ENCODE assay signal across 18 cellular contexts in genomic region chr5:120442694-120443093, GRCh38. TPM values are rescaled to one million over a fixed set of nuclear protein-coding genes. Genes with fewer than 3 reads are reported as not detected.
DNase-seq lines count a peak whose midpoint lies in the region; ATAC-seq and TF ChIP-seq lines count a peak whose summit lies in the region.
"Had no signal": no experiment of that assay in that cellular context is flagged by ENCODE, and none has a peak within 500 bp of the region (broad histone marks: within the 10 kb centered on the region; RNA-seq: fewer than 3 reads in every experiment).

No MANE protein-coding gene starts in this region.

- POLR2A ChIA-PET in SK-N-SH (lab: Yijun Ruan, JAX), result no interaction called here
- POLR2A ChIA-PET in A673 (lab: Charles Lee; ENCODE audit: low non-redundant PET), result no interaction called here

- peaks cover 19% of the 10 kb centered on the region for H3F3A ChIP-seq in SK-N-SH (replicated peaks; ENCODE audit: insufficient read depth)

- H3K9me3 ChIP-seq in SK-N-SH (no peaks in the 10 kb centered on the region), right cardiac atrium (ENCODE audit: control insufficient read depth, low read length) (no peaks in the 10 kb centered on the region), A673 (ENCODE audit: low read depth, low read length, poor library complexity, severe bottlenecking) (no peaks in the 10 kb centered on the region)
- H3K9me3 ChIP-seq: BE2C; BLaER1 treated with 17β-estradiol and CSF1 and Interleukin-3, amounts not matched to agents 10 nM and 100 nM had no signal

- no peak overlapping the region for H2AFZ ChIP-seq in SK-N-SH (ENCODE audit: low read depth)
- H2AFZ ChIP-seq: GM23248 had no signal

- no peaks in the 10 kb centered on the region for H3K79me2 ChIP-seq in SK-N-SH (ENCODE audit: insufficient read depth)

- intact Hi-C loops in left cardiac atrium (cut with DNase I) (loop anchor here in 1 of 2 donors (10.0 kb wide), 1 partner anchor 288 kb away; no protein-coding TSS in a partner anchor), right cardiac atrium (cut with DNase I) (no loop called here), A673 (cut with micrococcal nuclease; ENCODE audit: unreplicated experiment) (no loop called here)

- 67% methylated on average over 3 of the region's 3 CpGs for WGBS in SK-N-SH (ENCODE audit: low lambda C conversion rate)
- 64% methylated on average over 3 of the region's 3 CpGs for WGBS in right cardiac atrium

- no peaks in the 10 kb centered on the region for H3K27me3 ChIP-seq in SK-N-SH (ENCODE audit: insufficient read depth)
- H3K27me3 ChIP-seq in right cardiac atrium (ENCODE audit: control insufficient read depth, insufficient read depth), result no peaks in the 10 kb centered on the region
- no peaks in the 10 kb centered on the region for H3K27me3 ChIP-seq in A673 (replicated peaks; ENCODE audit: insufficient read depth, low read depth, low read length, poor library complexity)
- H3K27me3 ChIP-seq: BE2C; BLaER1 treated with 17β-estradiol and CSF1 and Interleukin-3, amounts not matched to agents 10 nM and 100 nM had no signal

- DNase-seq in SK-N-SH (no peak), left cardiac atrium (no peak), right cardiac atrium (no peak), DMS79 (lab: John Stamatoyannopoulos, UW) (no peak), A673 (ENCODE audit: low spot score) (no peak)
- DNase-seq: AML-193; BE2C; CD4-positive, alpha-beta T cell; CD8-positive, alpha-beta memory T cell; DMS 273 treated with DMSO at 0.1 percent for 48 hours; DMS53; DND-41; GM23248; H7; HCEC 1CT had no signal

- no peak for TF ChIP-seq RAD21 in SK-N-SH (IDR thresholded peaks at IDR 0.05; ENCODE audit: low read length)

- H3K36me3 ChIP-seq in SK-N-SH (replicated peaks in 1 of 2; ENCODE audit: control insufficient read depth in 1 of 2, insufficient read depth in 2 of 2, low read length in 1 of 2) (no peaks in the 10 kb centered on the region), A673 (ENCODE audit: insufficient read depth, low read length, poor library complexity, severe bottlenecking) (no peaks in the 10 kb centered on the region)
- H3K36me3 ChIP-seq: BE2C; BLaER1 treated with 17β-estradiol and CSF1 and Interleukin-3, amounts not matched to agents 10 nM and 100 nM had no signal

- H3K4me1 ChIP-seq in SK-N-SH (ENCODE audit: control insufficient read depth in 1 of 2, insufficient read depth in 2 of 2, low read depth in 1 of 2, low read length in 1 of 2) (peaks cover 2 to 9% of the 10 kb centered on the region in 2 experiments; a peak in 3 of 4 replicates), right cardiac atrium (ENCODE audit: control insufficient read depth, insufficient read depth, low read length) (no peaks in the 10 kb centered on the region), A673 (ENCODE audit: insufficient read depth, low read length, poor library complexity, severe bottlenecking) (no peaks in the 10 kb centered on the region)

- H3K4me2 ChIP-seq in SK-N-SH, result no peak overlapping the region
- H3K4me2 ChIP-seq: BLaER1 treated with 17β-estradiol and CSF1 and Interleukin-3, amounts not matched to agents 10 nM and 100 nM had no signal

- CTCF ChIA-PET in SK-N-SH (lab: Yijun Ruan, JAX) (no interaction called here), A673 (lab: Charles Lee) (no interaction called here)

- TF ChIP-seq EP300 in SK-N-SH (IDR thresholded peaks at IDR 0.05; ENCODE audit: borderline replicate concordance in 1 of 2, low read depth in 1 of 2, low read length in 1 of 2), result no peak

- no peak overlapping the region for H3K4me3 ChIP-seq in SK-N-SH (ENCODE audit: low read depth in 2 of 2, low read length in 1 of 2)
- H3K4me3 ChIP-seq in right cardiac atrium (ENCODE audit: low read length), result no peak overlapping the region
- no peak overlapping the region for H3K4me3 ChIP-seq in A673 (ENCODE audit: low read depth, low read length, poor library complexity, severe bottlenecking)
- H3K4me3 ChIP-seq: BLaER1 treated with 17β-estradiol and CSF1 and Interleukin-3, amounts not matched to agents 10 nM and 100 nM; GM23248 had no signal

- no peaks in the 10 kb centered on the region for H4K20me1 ChIP-seq in SK-N-SH (ENCODE audit: insufficient read depth)
- H4K20me1 ChIP-seq: BLaER1 treated with 17β-estradiol and CSF1 and Interleukin-3, amounts not matched to agents 10 nM and 100 nM had no signal

- H3K27ac ChIP-seq in SK-N-SH (ENCODE audit: low read depth in 2 of 2, low read length in 1 of 2), result no peak overlapping the region
- no peak overlapping the region for H3K27ac ChIP-seq in right cardiac atrium (ENCODE audit: low read length)
- H3K27ac ChIP-seq in A673 (ENCODE audit: low read depth, low read length, poor library complexity, severe bottlenecking), result no peak overlapping the region
- H3K27ac ChIP-seq: BLaER1 treated with 17β-estradiol and CSF1 and Interleukin-3, amounts not matched to agents 10 nM and 100 nM; GM23248 had no signal

- peak; percentile 49 for ATAC-seq in SK-N-SH treated with all-trans-retinoic acid at 6 μM for 48 hours
- peak; percentile 65 to 93 for ATAC-seq in left cardiac atrium
- peak; percentile 64 to 75 for ATAC-seq in right cardiac atrium
- no peak for ATAC-seq in GM19324 (IDR thresholded peaks at IDR 0.05; ENCODE audit: low FRiP score, unreplicated experiment)

- H3K9ac ChIP-seq in SK-N-SH, result no peak overlapping the region
- H3K9ac ChIP-seq: BLaER1 treated with 17β-estradiol and CSF1 and Interleukin-3, amounts not matched to agents 10 nM and 100 nM; GM23248 had no signal

- TF ChIP-seq CTCF in SK-N-SH (IDR thresholded peaks at IDR 0.05), result no peak
- no peak for TF ChIP-seq CTCF in A673 (conservative IDR thresholded peaks at IDR 0.05; ENCODE audit: low read depth, low read length)

- H3K9me2 ChIP-seq in SK-N-SH, result no peaks in the 10 kb centered on the region

- no TSS peak for BruUV-seq in A673 (replicated peaks; lab: Mats Ljungman, UMichigan)

TF ChIP-seq in SK-N-SH, 30 proteins besides CTCF, POLR2A, EP300 and RAD21:
- TF ChIP-seq EZH2phosphoT487 (IDR thresholded peaks at IDR 0.05; ENCODE audit: borderline replicate concordance, low read depth), result no peak
- 0 out of 2 replicates have a peak, but pooled peaks have one; percentile 10 for TF ChIP-seq TCF12 (IDR thresholded peaks at IDR 0.05)

TF ChIP-seq in SK-N-SH treated with all-trans-retinoic acid at 6 μM for 48 hours, 23 proteins besides CTCF, POLR2A, EP300 and RAD21:
- TF ChIP-seq ISL1 (CRISPR knock-in tag; IDR thresholded peaks at IDR 0.05) (peak; percentile 86), SNAI2 (CRISPR knock-in tag; IDR thresholded peaks at IDR 0.05) (0 out of 2 replicates have a peak, but pooled peaks have one; percentile 30), ZFP3 (CRISPR knock-in tag; IDR thresholded peaks at IDR 0.05) (0 out of 2 replicates have a peak, but pooled peaks have one; percentile 39)
- TF ChIP-seq, protein P1, sequence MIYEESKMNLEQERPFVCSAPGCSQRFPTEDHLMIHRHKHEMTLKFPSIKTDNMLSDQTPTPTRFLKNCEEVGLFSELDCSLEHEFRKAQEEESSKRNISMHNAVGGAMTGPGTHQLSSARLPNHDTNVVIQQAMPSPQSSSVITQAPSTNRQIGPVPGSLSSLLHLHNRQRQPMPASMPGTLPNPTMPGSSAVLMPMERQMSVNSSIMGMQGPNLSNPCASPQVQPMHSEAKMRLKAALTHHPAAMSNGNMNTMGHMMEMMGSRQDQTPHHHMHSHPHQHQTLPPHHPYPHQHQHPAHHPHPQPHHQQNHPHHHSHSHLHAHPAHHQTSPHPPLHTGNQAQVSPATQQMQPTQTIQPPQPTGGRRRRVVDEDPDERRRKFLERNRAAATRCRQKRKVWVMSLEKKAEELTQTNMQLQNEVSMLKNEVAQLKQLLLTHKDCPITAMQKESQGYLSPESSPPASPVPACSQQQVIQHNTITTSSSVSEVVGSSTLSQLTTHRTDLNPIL (CRISPR knock-in tag; IDR thresholded peaks at IDR 0.05; ENCODE audit: low read depth), result no peak

RNA-seq across cellular contexts. Expression of gene PRR16, which starts 21.4 kb away (rescaled TPM):
- polyA plus RNA-seq in SK-N-SH (2012; rRNA removed) (26.7 and 35.9 TPM in 2 replicates), right cardiac atrium (7.5 TPM)
- 30.4 and 31.0 TPM in 2 replicates for polyA plus RNA-seq in SK-N-SH (2012; cell fraction: cytosol; rRNA removed)
- 15.0 and 22.8 TPM in 2 replicates for polyA plus RNA-seq in SK-N-SH (2012; cell fraction: nucleus; rRNA removed)
- total RNA-seq in left cardiac atrium (1 to 10 TPM; 4.7 to 4.8 TPM), right cardiac atrium (10 to 100 TPM in 2 of 4 donors, 1 to 10 TPM in 2; 6.9 to 13.3 (median 8.9) TPM), A673 (2021) (not detected in 2 replicates)
- total RNA-seq: CD4-positive, alpha-beta T cell; CD8-positive, alpha-beta memory T cell; H7 had no signal
- polyA plus RNA-seq: CD8-positive, alpha-beta memory T cell had no signal
